8 cellular contexts compared by ENCODE assay signal in genomic region chr12:69157023-69157655, GRCh38.
DNase-seq lines count a peak whose midpoint lies in the region; ATAC-seq and TF ChIP-seq lines count a peak whose summit lies in the region.

No MANE protein-coding gene starts in this region.

- peak; percentile 100 for TF ChIP-seq CTCF in AG09319 (IDR thresholded peaks at IDR 0.05; ENCODE audit: low read depth, low read length)

- intact Hi-C loops in left colon (cut with DNase I, micrococcal nuclease): loop anchor here in 1 of 2 donors (10.0 kb wide), 1 partner anchor 98 kb away; no protein-coding TSS in a partner anchor

- ATAC-seq in GM18873 (IDR thresholded peaks at IDR 0.05; ENCODE audit: low FRiP score, unreplicated experiment) (peak; percentile 95), HG03097 (IDR thresholded peaks at IDR 0.05; ENCODE audit: low FRiP score, unreplicated experiment) (peak; percentile 90), left colon (peak; percentile 91)
- ATAC-seq in activated CD4-positive, CD25-positive, alpha-beta regulatory T cell treated with anti-CD3 and anti-CD28 coated beads, Interleukin-2, amount 50 U/mL, for 24 hours: peak; percentile 69 to 80

- DNase-seq in AG09319 (ENCODE audit: extremely low read depth, low read depth) (peak; percentile 53), NCI-H446 (lab: John Stamatoyannopoulos, UW) (peak; percentile 30 to 80), left colon (peak; percentile 84 to 94)
- peak; percentile 80 for DNase-seq in central memory CD4-positive, alpha-beta T cell
- peak; percentile 93 for DNase-seq in stimulated activated CD4-positive, alpha-beta T cell treated with anti-CD3 and anti-CD28 coated beads, Interleukin-4, amount 100 ng/mL, for 24 hours

Comparison
In these comparisons a context has a peak if more than half of its experiments do, and no peak if none do; other contexts are left out.
1. Peak in every context shown above with its lines: DNase-seq and ATAC-seq.